9 cellular contexts compared by ENCODE assay signal in the genomic region with DNA sequence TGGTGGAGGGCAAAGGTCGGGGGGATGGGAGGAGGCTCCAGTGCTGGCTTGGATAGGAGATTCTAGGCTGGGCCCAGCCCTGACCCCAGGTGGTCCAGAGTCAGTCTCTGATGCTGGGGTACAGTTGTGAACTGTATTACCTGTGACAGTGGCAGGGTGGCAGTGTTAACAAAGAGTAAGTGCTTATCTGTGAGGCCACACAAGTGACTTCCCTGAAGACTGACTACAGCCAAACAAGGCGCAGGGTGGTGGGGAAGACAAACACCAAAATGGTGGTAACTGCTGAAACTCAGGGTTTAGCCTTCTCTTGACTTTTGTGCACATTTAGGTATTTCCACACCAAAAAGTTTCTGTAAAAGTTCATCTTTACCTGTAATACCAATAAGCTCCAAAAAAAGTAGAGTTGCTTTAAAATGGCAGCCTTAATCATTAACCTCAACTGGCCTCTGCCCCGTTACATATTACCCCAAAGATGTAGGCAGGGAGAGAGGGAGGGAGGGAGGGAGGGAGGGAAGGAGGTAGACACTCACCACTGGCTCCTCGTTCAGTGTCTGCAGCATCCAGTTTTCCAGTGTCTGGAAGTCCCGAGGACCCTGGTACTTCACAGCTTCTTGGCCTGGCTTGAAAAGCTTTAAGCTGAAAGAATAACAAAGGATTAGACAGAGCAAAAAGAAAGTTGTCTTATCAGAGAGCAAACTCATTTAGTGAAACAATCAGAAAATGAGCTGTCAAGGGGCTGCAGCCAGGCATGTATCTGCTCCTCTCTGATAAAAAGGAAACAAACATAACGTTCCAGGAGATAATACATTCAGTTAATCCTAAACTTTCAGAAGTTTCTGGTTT.
A peak's percentile ranks its signal among the peaks of the same experiment; 100 is the strongest.
DNase-seq lines count a peak whose midpoint lies in the region; ATAC-seq lines count a peak whose summit lies in the region.
"Had no signal": no experiment of that assay in that cellular context is flagged by ENCODE, and none has a peak within 500 bp of the region (broad histone marks: within the 10 kb centered on the region; RNA-seq: fewer than 3 reads in every experiment).

No MANE protein-coding gene starts in this region.

- no peaks in the 10 kb centered on the region for H3K9me3 ChIP-seq in HAP-1

- no peaks in the 10 kb centered on the region for H3K27me3 ChIP-seq in HAP-1 (ENCODE audit: low read depth)

- peaks cover 97% of the 10 kb centered on the region for H3K36me3 ChIP-seq in HAP-1 (replicated peaks)

- H3K4me1 ChIP-seq in HAP-1: no peaks in the 10 kb centered on the region

- in situ Hi-C loops in HAP-1 (cut with MboI; ENCODE audit: low sequenced_read_pairs): loop anchor here (25.0 kb wide), 2 partner anchors 487 to 612 kb away; no protein-coding TSS in a partner anchor

- DNase-seq in Ammon's horn (ENCODE audit: low spot score) (peak; percentile 20), NCI-H2227 treated with DMSO at 0.1 percent for 48 hours (lab: John Stamatoyannopoulos, UW) (peak; percentile 2), germinal center (ENCODE audit: low spot score) (peak; percentile 45), NCI-H2171 (lab: John Stamatoyannopoulos, UW) (no peak), NCI-H345 treated with DMSO at 0.1 percent for 48 hours (lab: John Stamatoyannopoulos, UW; ENCODE audit: unreplicated experiment) (no peak), DMS 273 (lab: John Stamatoyannopoulos, UW; ENCODE audit: unreplicated experiment) (no peak), HAP-1 (ENCODE audit: low spot score in 2 of 2) (no peak)
- DNase-seq: natural killer cell had no signal

- peak; percentile 56 for ATAC-seq in GM19463 (IDR thresholded peaks at IDR 0.05; ENCODE audit: unreplicated experiment)

- H3K4me3 ChIP-seq in HAP-1: no peak overlapping the region

Comparison
In these comparisons a context has a peak if more than half of its experiments do, and no peak if none do; other contexts are left out.
1. DNase-seq: peak in Ammon's horn (single experiment), NCI-H2227 treated with DMSO at 0.1 percent for 48 hours (single experiment) and germinal center (single experiment); none in NCI-H2171 (single experiment), NCI-H345 treated with DMSO at 0.1 percent for 48 hours (single experiment), DMS 273 (single experiment) and HAP-1 (0 of 2).